Comparison of ENCODE assay signal across 21 cellular contexts in the genomic region with DNA sequence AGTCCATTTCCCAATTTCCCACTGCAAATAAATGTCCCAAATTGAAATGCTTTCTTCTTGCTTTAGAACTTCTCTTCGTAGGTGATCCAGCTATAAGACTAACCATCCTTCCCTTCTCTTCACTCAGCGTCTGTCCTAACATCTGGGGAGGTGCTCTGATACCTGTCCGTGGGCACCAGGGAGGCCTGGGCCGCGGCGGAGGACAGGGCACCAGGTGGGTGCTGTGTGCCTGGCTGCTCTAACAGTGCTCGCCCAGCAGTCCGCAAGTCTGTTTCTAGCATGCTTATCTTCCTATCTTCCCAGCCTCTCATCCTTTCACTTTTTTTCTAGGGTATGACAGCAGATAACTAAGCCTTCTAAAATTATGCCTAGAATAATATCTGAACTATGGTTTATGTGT. TPM values are rescaled to one million over a fixed set of nuclear protein-coding genes. Genes with fewer than 3 reads are reported as not detected.
DNase-seq lines count a peak whose midpoint lies in the region; ATAC-seq and TF ChIP-seq lines count a peak whose summit lies in the region.
"Had no signal": no experiment of that assay in that cellular context is flagged by ENCODE, and none has a peak within 500 bp of the region (broad histone marks: within the 10 kb centered on the region; RNA-seq: fewer than 3 reads in every experiment).

No MANE protein-coding gene starts in this region.

- WGBS in endodermal cell (ENCODE audit: insufficient coverage in 1 of 2, insufficient read length in 1 of 2), 2 experiments = 94 to 100% methylated on average over 4 to 8 of the region's 8 CpGs
- no CpG with 5 or more reads among the region's 8 CpGs for whole genome bisulfite sequencing in trophoblast cell (ENCODE audit: extremely low coverage, insufficient coverage, insufficient read length)

- no peak overlapping the region for H4K91ac ChIP-seq in trophoblast cell (ENCODE audit: low read depth, low read length)

- H3K36me3 ChIP-seq in endodermal cell (ENCODE audit: control insufficient read depth, insufficient read depth, low read length) (peaks cover 32% of the 10 kb centered on the region), trophoblast cell (ENCODE audit: control insufficient read depth in 1 of 2, insufficient read depth in 2 of 2, low read length in 2 of 2) (peaks cover 7 to 13% of the 10 kb centered on the region in 2 experiments)

- peaks cover 57% of the 10 kb centered on the region for H3K4me1 Mint-ChIP-seq in activated naive CD4-positive, alpha-beta T cell treated with anti-CD3 and anti-CD28 coated beads, Interleukin-2, amount 50 U/mL, for 24 hours
- H3K4me1 Mint-ChIP-seq in activated naive CD4-positive, alpha-beta T cell treated with anti-CD3 and anti-CD28 coated beads for 36 hours (ENCODE audit: low read depth) = peaks cover 25% of the 10 kb centered on the region
- H3K4me1 Mint-ChIP-seq in endodermal cell = peaks cover 11% of the 10 kb centered on the region
- peaks cover 25 to 30% of the 10 kb centered on the region in 2 donors for H3K4me1 Mint-ChIP-seq in natural killer cell treated with Interleukin-12 subunit alpha and Interleukin-12 subunit beta and Interleukin-15 and Interleukin-18, amount 100 ng/mL, for 72 hours (ENCODE audit: low read depth in 2 of 2)

- no peak overlapping the region for H3K4me3 Mint-ChIP-seq in activated naive CD4-positive, alpha-beta T cell treated with anti-CD3 and anti-CD28 coated beads, Interleukin-2, amount 50 U/mL, for 24 hours
- H3K4me3 Mint-ChIP-seq in activated naive CD4-positive, alpha-beta T cell treated with anti-CD3 and anti-CD28 coated beads for 36 hours = no peak overlapping the region
- H3K4me3 Mint-ChIP-seq in endodermal cell = no peak overlapping the region
- H3K4me3 Mint-ChIP-seq in natural killer cell treated with Interleukin-12 subunit alpha and Interleukin-12 subunit beta and Interleukin-15 and Interleukin-18, amount 100 ng/mL, for 72 hours = no peak overlapping the region
- H3K4me3 Mint-ChIP-seq: B cell; CD4-positive, CD25-positive, alpha-beta regulatory T cell; CD8-positive, alpha-beta memory T cell had no signal

- H2BK5ac ChIP-seq in trophoblast cell (ENCODE audit: low read depth, low read length, poor library complexity) = no peak overlapping the region

- H4K8ac ChIP-seq in trophoblast cell (ENCODE audit: low read depth, low read length) = no peak overlapping the region

- H3K27me3 ChIP-seq in endodermal cell (ENCODE audit: control insufficient read depth, insufficient read depth, low read length, poor library complexity, severe bottlenecking) (no peaks in the 10 kb centered on the region), trophoblast cell (ENCODE audit: insufficient read depth, low read length) (no peaks in the 10 kb centered on the region)
- H3K27me3 ChIP-seq: BLaER1 had no signal

- no peak overlapping the region for H3K14ac ChIP-seq in trophoblast cell (ENCODE audit: low read length)

- H3K27me3 Mint-ChIP-seq in activated naive CD4-positive, alpha-beta T cell treated with anti-CD3 and anti-CD28 coated beads, Interleukin-2, amount 50 U/mL, for 24 hours = no peaks in the 10 kb centered on the region
- H3K27me3 Mint-ChIP-seq in activated naive CD4-positive, alpha-beta T cell treated with anti-CD3 and anti-CD28 coated beads for 36 hours (ENCODE audit: low read depth) = no peaks in the 10 kb centered on the region
- no peaks in the 10 kb centered on the region for H3K27me3 Mint-ChIP-seq in endodermal cell (ENCODE audit: insufficient read depth)
- H3K27me3 Mint-ChIP-seq in natural killer cell treated with Interleukin-12 subunit alpha and Interleukin-12 subunit beta and Interleukin-15 and Interleukin-18, amount 100 ng/mL, for 72 hours = no peaks in the 10 kb centered on the region
- H3K27me3 Mint-ChIP-seq: B cell; CD4-positive, CD25-positive, alpha-beta regulatory T cell had no signal

- H3K27ac ChIP-seq in endodermal cell (ENCODE audit: low read depth, low read length) = no peak overlapping the region
- no peak overlapping the region for H3K27ac ChIP-seq in trophoblast cell (ENCODE audit: low read depth, low read length)
- H3K27ac ChIP-seq: 22Rv1, BLaER1, C4-2B, GM23248 had no signal

- H3K23ac ChIP-seq in trophoblast cell (ENCODE audit: low read length) = no peak overlapping the region

- H3K27ac Mint-ChIP-seq in activated naive CD4-positive, alpha-beta T cell treated with anti-CD3 and anti-CD28 coated beads, Interleukin-2, amount 50 U/mL, for 24 hours = peak overlapping the region; percentile 39
- H3K27ac Mint-ChIP-seq in activated naive CD4-positive, alpha-beta T cell treated with anti-CD3 and anti-CD28 coated beads for 36 hours = no peak overlapping the region
- no peak overlapping the region for H3K27ac Mint-ChIP-seq in endodermal cell
- H3K27ac Mint-ChIP-seq in natural killer cell treated with Interleukin-12 subunit alpha and Interleukin-12 subunit beta and Interleukin-15 and Interleukin-18, amount 100 ng/mL, for 72 hours = no peak overlapping the region
- H3K27ac Mint-ChIP-seq: B cell had no signal

- H4K12ac ChIP-seq in trophoblast cell (ENCODE audit: low read depth, low read length) = peak overlapping the region; percentile 80

- ATAC-seq in Right ventricle myocardium superior (ENCODE audit: poor library complexity) = no peak
- ATAC-seq in natural killer cell treated with Interleukin-12 subunit alpha and Interleukin-12 subunit beta and Interleukin-15 and Interleukin-18, amount 100 ng/mL, for 72 hours = no peak
- ATAC-seq: GM12878 had no signal

- no peak overlapping the region for H3K4ac ChIP-seq in trophoblast cell (ENCODE audit: low read depth, low read length)

- no peaks in the 10 kb centered on the region for H3K9me3 Mint-ChIP-seq in activated naive CD4-positive, alpha-beta T cell treated with anti-CD3 and anti-CD28 coated beads, Interleukin-2, amount 50 U/mL, for 24 hours
- H3K9me3 Mint-ChIP-seq in activated naive CD4-positive, alpha-beta T cell treated with anti-CD3 and anti-CD28 coated beads for 36 hours = no peaks in the 10 kb centered on the region
- peaks cover 38% of the 10 kb centered on the region for H3K9me3 Mint-ChIP-seq in endodermal cell
- no peaks in the 10 kb centered on the region for H3K9me3 Mint-ChIP-seq in natural killer cell treated with Interleukin-12 subunit alpha and Interleukin-12 subunit beta and Interleukin-15 and Interleukin-18, amount 100 ng/mL, for 72 hours
- H3K9me3 Mint-ChIP-seq: CD4-positive, CD25-positive, alpha-beta regulatory T cell; CD8-positive, alpha-beta memory T cell had no signal

- H3K9ac ChIP-seq in endodermal cell (ENCODE audit: extremely low read depth, low read length, poor library complexity, severe bottlenecking) = no peak overlapping the region
- peak overlapping the region; percentile 48 for H3K9ac ChIP-seq in trophoblast cell (ENCODE audit: low read length)
- H3K9ac ChIP-seq: BLaER1, GM23248 had no signal

- H3K4me2 ChIP-seq in trophoblast cell (ENCODE audit: low read length) = no peak overlapping the region
- H3K4me2 ChIP-seq: BLaER1 had no signal

- no peak overlapping the region for H2AFZ ChIP-seq in trophoblast cell (ENCODE audit: insufficient read depth, low read length, poor library complexity)
- H2AFZ ChIP-seq: GM23248 had no signal

- intact Hi-C loops in activated naive CD4-positive, alpha-beta T cell treated with anti-CD3 and anti-CD28 coated beads for 36 hours (cut with micrococcal nuclease) = no loop called here
- intact Hi-C loops in Right ventricle myocardium superior (cut with DNase I) = no loop called here

- H3K36me3 Mint-ChIP-seq in activated naive CD4-positive, alpha-beta T cell treated with anti-CD3 and anti-CD28 coated beads, Interleukin-2, amount 50 U/mL, for 24 hours = peaks cover 5% of the 10 kb centered on the region
- H3K36me3 Mint-ChIP-seq in activated naive CD4-positive, alpha-beta T cell treated with anti-CD3 and anti-CD28 coated beads for 36 hours (ENCODE audit: low read depth) = peaks cover 9% of the 10 kb centered on the region
- H3K36me3 Mint-ChIP-seq in endodermal cell (ENCODE audit: low read depth) = peaks cover 52% of the 10 kb centered on the region
- H3K36me3 Mint-ChIP-seq in natural killer cell treated with Interleukin-12 subunit alpha and Interleukin-12 subunit beta and Interleukin-15 and Interleukin-18, amount 100 ng/mL, for 72 hours = no peaks in the 10 kb centered on the region

- no peaks in the 10 kb centered on the region for H3K79me2 ChIP-seq in trophoblast cell (ENCODE audit: control insufficient read depth, insufficient read depth, low read length, poor library complexity)

- H3K4me3 ChIP-seq in endodermal cell (ENCODE audit: low read length) (peak overlapping the region; percentile 5), trophoblast cell (ENCODE audit: low read depth, low read length) (no peak overlapping the region)
- H3K4me3 ChIP-seq: BLaER1, GM12878, GM23248 had no signal

- CTCF ChIA-PET in activated naive CD4-positive, alpha-beta T cell treated with anti-CD3 and anti-CD28 coated beads for 36 hours (lab: Charles Lee) = interaction anchor here (0.6 to 1.8 kb wide), 3 partner anchors 9 to 57 kb away, joined by 3 to 7 read pairs (median 4); no protein-coding TSS in a partner anchor

- H3K79me1 ChIP-seq in trophoblast cell (ENCODE audit: low read length) = no peaks in the 10 kb centered on the region

- no peak for DNase-seq in activated naive CD4-positive, alpha-beta T cell treated with anti-CD3 and anti-CD28 coated beads for 36 hours
- DNase-seq in endodermal cell (no peak), trophoblast cell (no peak), MV-4-11 (lab: John Stamatoyannopoulos, UW) (no peak), Right ventricle myocardium superior (no peak)
- no peak for DNase-seq in natural killer cell treated with Interleukin-12 subunit alpha and Interleukin-12 subunit beta and Interleukin-15 and Interleukin-18, amount 100 ng/mL, for 72 hours (ENCODE audit: low spot score)
- DNase-seq: CD4-positive, CD25-positive, alpha-beta regulatory T cell; CD8-positive, alpha-beta memory T cell; DMS 273 treated with DMSO at 0.1 percent for 48 hours; DMS79; EL; GDM1; GM23248; H7; HCEC 1CT had no signal

- H3K4me1 ChIP-seq in endodermal cell (ENCODE audit: control insufficient read depth, insufficient read depth, low read length) (peaks cover 4% of the 10 kb centered on the region), trophoblast cell (ENCODE audit: control insufficient read depth in 1 of 2, insufficient read depth in 2 of 2, low read length in 2 of 2) (peaks cover 0 to 2% of the 10 kb centered on the region in 2 experiments)

- H2BK12ac ChIP-seq in trophoblast cell (ENCODE audit: low read length) = no peak overlapping the region

- H2BK120ac ChIP-seq in trophoblast cell (ENCODE audit: insufficient read depth, low read length, poor library complexity) = no peak overlapping the region

- no peak overlapping the region for H3K18ac ChIP-seq in trophoblast cell (ENCODE audit: low read length)

- H3K9me3 ChIP-seq in endodermal cell (ENCODE audit: control insufficient read depth, low read length) (peaks cover 21% of the 10 kb centered on the region), trophoblast cell (ENCODE audit: insufficient read depth, low read depth, low read length) (peaks cover 2% of the 10 kb centered on the region)

- H2AK5ac ChIP-seq in trophoblast cell (ENCODE audit: low read length) = no peak overlapping the region

- TF ChIP-seq CTCF in endodermal cell (conservative IDR thresholded peaks at IDR 0.05) = no peak

RNA-seq across cellular contexts. Expression of gene NKIRAS1, which starts 37.3 kb away (rescaled TPM):
- total RNA-seq in activated naive CD4-positive, alpha-beta T cell treated with anti-CD3 and anti-CD28 coated beads for 36 hours = 1 to 10 TPM; 2.4 to 3.1 TPM
- total RNA-seq in endodermal cell (1 to 10 TPM; 6.3 to 6.9 TPM), Right ventricle myocardium superior (21.2 TPM)
- 11.6 TPM for polyA plus RNA-seq in endodermal cell (2013, experiment 1 of 2)
- polyA plus RNA-seq in endodermal cell (2013, experiment 2 of 2) = 9.2 TPM
- 9.3 and 9.5 TPM in 2 replicates for polyA plus RNA-seq in trophoblast cell (2013)
- total RNA-seq in natural killer cell treated with Interleukin-12 subunit alpha and Interleukin-12 subunit beta and Interleukin-15 and Interleukin-18, amount 100 ng/mL, for 72 hours = 1 to 10 TPM; 4.9 to 6.7 TPM

RNA-seq across cellular contexts. Expression of gene RPL15, which starts 37.4 kb away (rescaled TPM):
- 1,000 to 10,000 TPM; 2,861 to 2,959 TPM for total RNA-seq in activated naive CD4-positive, alpha-beta T cell treated with anti-CD3 and anti-CD28 coated beads for 36 hours
- 1,000 to 10,000 TPM; 2,011 to 2,129 TPM for total RNA-seq in endodermal cell
- polyA plus RNA-seq in endodermal cell (2013, experiment 1 of 2) = 3,347 TPM
- polyA plus RNA-seq in endodermal cell (2013, experiment 2 of 2) = 3,114 TPM
- polyA plus RNA-seq in trophoblast cell (2013) = 2,209 and 2,294 TPM in 2 replicates
- total RNA-seq in Right ventricle myocardium superior = 878 TPM
- total RNA-seq in natural killer cell treated with Interleukin-12 subunit alpha and Interleukin-12 subunit beta and Interleukin-15 and Interleukin-18, amount 100 ng/mL, for 72 hours = 1,000 to 10,000 TPM; 1,150 to 1,334 TPM
